1 cellular context compared by ENCODE assay signal in genomic region chr1:145079737-145080136, GRCh38. TPM values are rescaled to one million over a fixed set of nuclear protein-coding genes. Genes with fewer than 3 reads are reported as not detected.
"Had no signal": no experiment of that assay in that cellular context is flagged by ENCODE, and none has a peak within 500 bp of the region (broad histone marks: within the 10 kb centered on the region; RNA-seq: fewer than 3 reads in every experiment).

No MANE protein-coding gene starts in this region.

RNA-seq across cellular contexts. Expression of gene FAM72D, which starts 16.0 kb away (rescaled TPM):
- total RNA-seq: mononuclear cell had no signal
